1 cellular context compared by ENCODE assay signal in genomic region chr3:119636891-119637611, GRCh38.
TF ChIP-seq lines count a peak whose summit lies in the region.

No MANE protein-coding gene starts in this region.

TF ChIP-seq in GM12878, 131 proteins besides CTCF, POLR2A, EP300 and RAD21:
- TF ChIP-seq ATF3 (IDR thresholded peaks at IDR 0.05; ENCODE audit: borderline replicate concordance, extremely low read depth, low read depth, low read length) (no peak), SUZ12 (IDR thresholded peaks at IDR 0.05; ENCODE audit: unreplicated experiment) (no peak), STAT1 (conservative IDR thresholded peaks at IDR 0.05) (no peak), POLR2AphosphoS2 (IDR thresholded peaks at IDR 0.05; ENCODE audit: low read depth, low read length) (no peak), NR2C1 (IDR thresholded peaks at IDR 0.05) (no peak), IKZF2 (IDR thresholded peaks at IDR 0.05) (no peak)
- TF ChIP-seq, protein P1, sequence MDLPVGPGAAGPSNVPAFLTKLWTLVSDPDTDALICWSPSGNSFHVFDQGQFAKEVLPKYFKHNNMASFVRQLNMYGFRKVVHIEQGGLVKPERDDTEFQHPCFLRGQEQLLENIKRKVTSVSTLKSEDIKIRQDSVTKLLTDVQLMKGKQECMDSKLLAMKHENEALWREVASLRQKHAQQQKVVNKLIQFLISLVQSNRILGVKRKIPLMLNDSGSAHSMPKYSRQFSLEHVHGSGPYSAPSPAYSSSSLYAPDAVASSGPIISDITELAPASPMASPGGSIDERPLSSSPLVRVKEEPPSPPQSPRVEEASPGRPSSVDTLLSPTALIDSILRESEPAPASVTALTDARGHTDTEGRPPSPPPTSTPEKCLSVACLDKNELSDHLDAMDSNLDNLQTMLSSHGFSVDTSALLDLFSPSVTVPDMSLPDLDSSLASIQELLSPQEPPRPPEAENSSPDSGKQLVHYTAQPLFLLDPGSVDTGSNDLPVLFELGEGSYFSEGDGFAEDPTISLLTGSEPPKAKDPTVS (IDR thresholded peaks at IDR 0.05; ENCODE audit: low read depth, low read length) = no peak
- TF ChIP-seq, protein P2, sequence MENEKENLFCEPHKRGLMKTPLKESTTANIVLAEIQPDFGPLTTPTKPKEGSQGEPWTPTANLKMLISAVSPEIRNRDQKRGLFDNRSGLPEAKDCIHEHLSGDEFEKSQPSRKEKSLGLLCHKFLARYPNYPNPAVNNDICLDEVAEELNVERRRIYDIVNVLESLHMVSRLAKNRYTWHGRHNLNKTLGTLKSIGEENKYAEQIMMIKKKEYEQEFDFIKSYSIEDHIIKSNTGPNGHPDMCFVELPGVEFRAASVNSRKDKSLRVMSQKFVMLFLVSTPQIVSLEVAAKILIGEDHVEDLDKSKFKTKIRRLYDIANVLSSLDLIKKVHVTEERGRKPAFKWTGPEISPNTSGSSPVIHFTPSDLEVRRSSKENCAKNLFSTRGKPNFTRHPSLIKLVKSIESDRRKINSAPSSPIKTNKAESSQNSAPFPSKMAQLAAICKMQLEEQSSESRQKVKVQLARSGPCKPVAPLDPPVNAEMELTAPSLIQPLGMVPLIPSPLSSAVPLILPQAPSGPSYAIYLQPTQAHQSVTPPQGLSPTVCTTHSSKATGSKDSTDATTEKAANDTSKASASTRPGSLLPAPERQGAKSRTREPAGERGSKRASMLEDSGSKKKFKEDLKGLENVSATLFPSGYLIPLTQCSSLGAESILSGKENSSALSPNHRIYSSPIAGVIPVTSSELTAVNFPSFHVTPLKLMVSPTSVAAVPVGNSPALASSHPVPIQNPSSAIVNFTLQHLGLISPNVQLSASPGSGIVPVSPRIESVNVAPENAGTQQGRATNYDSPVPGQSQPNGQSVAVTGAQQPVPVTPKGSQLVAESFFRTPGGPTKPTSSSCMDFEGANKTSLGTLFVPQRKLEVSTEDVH (IDR thresholded peaks at IDR 0.05; ENCODE audit: low read depth, partially characterized antibody) = no peak
